11 cellular contexts compared by ENCODE assay signal in the genomic region with DNA sequence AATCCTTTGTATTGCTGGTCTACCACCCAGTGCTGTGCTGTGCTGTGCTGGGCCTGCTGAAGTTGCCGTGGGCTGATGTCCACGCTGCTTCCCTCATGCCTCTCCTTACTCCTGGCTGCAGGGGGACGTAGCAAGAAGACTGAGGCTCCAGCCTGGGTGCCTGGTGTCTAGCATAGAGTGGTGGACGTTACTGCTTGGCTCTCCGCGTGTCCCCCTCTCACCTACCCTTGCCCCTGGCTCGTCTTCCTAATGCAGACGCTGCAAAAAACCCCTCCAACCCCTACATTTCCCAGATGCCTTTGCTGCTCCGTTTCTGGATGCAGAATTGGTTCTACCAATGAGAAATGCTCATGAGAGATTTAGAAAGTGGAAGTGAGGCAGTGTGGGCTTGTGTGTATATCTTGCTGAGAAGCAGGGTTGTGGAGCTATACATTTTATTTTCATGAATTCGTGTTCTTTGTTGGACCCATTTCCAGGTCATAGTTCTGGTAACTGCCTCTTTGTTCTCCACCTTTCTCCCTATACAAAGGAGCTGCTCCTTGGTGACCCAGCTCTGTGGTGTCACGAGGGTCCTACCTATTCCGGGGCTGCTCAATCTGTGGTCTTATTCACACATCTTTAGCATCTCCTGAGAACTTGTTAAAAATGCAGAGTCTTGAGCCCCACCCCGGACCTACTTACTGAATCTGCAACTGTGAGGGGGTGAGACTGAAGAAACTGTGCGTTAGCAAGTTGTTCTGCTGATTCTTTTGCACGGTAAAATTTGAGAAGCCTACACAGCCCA. TPM values are rescaled to one million over a fixed set of nuclear protein-coding genes. Genes with fewer than 3 reads are reported as not detected.
DNase-seq lines count a peak whose midpoint lies in the region; ATAC-seq and TF ChIP-seq lines count a peak whose summit lies in the region.
"Had no signal": no experiment of that assay in that cellular context is flagged by ENCODE, and none has a peak within 500 bp of the region (broad histone marks: within the 10 kb centered on the region; RNA-seq: fewer than 3 reads in every experiment).

No MANE protein-coding gene starts in this region.

- H3K4me1 ChIP-seq in DOHH2 (ENCODE audit: control insufficient read depth, low read length) (peaks cover 14% of the 10 kb centered on the region), heart right ventricle (no peaks in the 10 kb centered on the region), upper lobe of left lung (no peaks in the 10 kb centered on the region)
- H3K4me1 ChIP-seq in effector memory CD4-positive, alpha-beta T cell (ENCODE audit: control insufficient read depth, insufficient read depth, low read length, poor library complexity, severe bottlenecking) = no peaks in the 10 kb centered on the region

- peak overlapping the region; percentile 62 for H3K4me3 ChIP-seq in DOHH2 (ENCODE audit: low read length)
- H3K4me3 ChIP-seq in effector memory CD4-positive, alpha-beta T cell (ENCODE audit: insufficient read depth, low read depth, low read length, poor library complexity, severe bottlenecking) = peak overlapping the region; percentile 31
- H3K4me3 ChIP-seq in heart right ventricle = peak overlapping the region in 1 of 10 donors; percentile 16
- peak overlapping the region in 1 of 4 donors; percentile 9 for H3K4me3 ChIP-seq in upper lobe of left lung
- H3K4me3 ChIP-seq: cardiac muscle cell had no signal

- intact Hi-C loops in heart right ventricle (cut with DNase I) = no loop called here

- H4K20me1 ChIP-seq in DOHH2 (ENCODE audit: control insufficient read depth, insufficient read depth, low read depth, low read length) = no peaks in the 10 kb centered on the region

- H3K9me2 ChIP-seq in DOHH2 (replicated peaks; ENCODE audit: control insufficient read depth, low read length) = no peaks in the 10 kb centered on the region

- TF ChIP-seq CTCF in DOHH2 (IDR thresholded peaks at IDR 0.05; ENCODE audit: low read depth, low read length, poor library complexity, severe bottlenecking) = no peak
- no peak for TF ChIP-seq CTCF in heart right ventricle (IDR thresholded peaks at IDR 0.05)
- no peak for TF ChIP-seq CTCF in upper lobe of left lung (IDR thresholded peaks at IDR 0.05)

- DNase-seq in NOMO-1 treated with dmso at 0.1 percent for 144 hours (lab: John Stamatoyannopoulos, UW; ENCODE audit: unreplicated experiment) (peak; percentile 42), heart right ventricle (no peak), upper lobe of left lung (no peak), AG08396 (ENCODE audit: low spot score) (no peak)
- no peak for DNase-seq in effector memory CD4-positive, alpha-beta T cell
- DNase-seq: NCI-H446 treated with DMSO at 0.1 percent for 48 hours had no signal

- no peaks in the 10 kb centered on the region for H3K9me3 ChIP-seq in DOHH2 (ENCODE audit: control insufficient read depth, insufficient read depth, low read length)
- no peaks in the 10 kb centered on the region for H3K9me3 ChIP-seq in effector memory CD4-positive, alpha-beta T cell (ENCODE audit: control insufficient read depth, low read length)
- H3K9me3 ChIP-seq in heart right ventricle = peaks cover 0 to 16% (median 4%) of the 10 kb centered on the region in 11 donors
- H3K9me3 ChIP-seq in upper lobe of left lung = peaks cover 0 to 10% (median 3%) of the 10 kb centered on the region in 4 donors

- H3K27me3 ChIP-seq in DOHH2 (ENCODE audit: control insufficient read depth, low read length) = no peaks in the 10 kb centered on the region
- H3K27me3 ChIP-seq in effector memory CD4-positive, alpha-beta T cell (replicated peaks; ENCODE audit: control insufficient read depth, insufficient read depth, low read length, poor library complexity, severe bottlenecking) = no peaks in the 10 kb centered on the region
- H3K27me3 ChIP-seq in heart right ventricle = peaks cover 0 to 13% (median 3%) of the 10 kb centered on the region in 7 donors
- no peaks in the 10 kb centered on the region for H3K27me3 ChIP-seq in upper lobe of left lung
- H3K27me3 ChIP-seq: cardiac muscle cell had no signal

- no peaks in the 10 kb centered on the region for H3K79me2 ChIP-seq in DOHH2 (ENCODE audit: control insufficient read depth, low read length)

- TF ChIP-seq POLR2A in GM19099 (IDR thresholded peaks at IDR 0.05; ENCODE audit: extremely low read depth, insufficient read length, low read depth) (peak; percentile 67), upper lobe of left lung (IDR thresholded peaks at IDR 0.05) (no peak)

- H3K36me3 ChIP-seq in DOHH2 (ENCODE audit: control insufficient read depth, low read length) (no peaks in the 10 kb centered on the region), heart right ventricle (no peaks in the 10 kb centered on the region), upper lobe of left lung (no peaks in the 10 kb centered on the region)
- H3K36me3 ChIP-seq in effector memory CD4-positive, alpha-beta T cell (ENCODE audit: control insufficient read depth, insufficient read depth, low read length) = no peaks in the 10 kb centered on the region
- H3K36me3 ChIP-seq: cardiac muscle cell had no signal

- no peaks in the 10 kb centered on the region for H3F3A ChIP-seq in DOHH2 (ENCODE audit: control insufficient read depth, insufficient read depth)

- TF ChIP-seq EP300 in upper lobe of left lung (IDR thresholded peaks at IDR 0.05) = no peak

- no peak for ATAC-seq in GM21619 (IDR thresholded peaks at IDR 0.05; ENCODE audit: unreplicated experiment)
- no peak for ATAC-seq in heart right ventricle
- no peak for ATAC-seq in upper lobe of left lung (ENCODE audit: low FRiP score in 2 of 2)
- ATAC-seq: WTC11 had no signal

- H3K27ac ChIP-seq in DOHH2 (ENCODE audit: low read depth, low read length) = no peak overlapping the region
- H3K27ac ChIP-seq in effector memory CD4-positive, alpha-beta T cell (ENCODE audit: insufficient read depth, low read length, poor library complexity, severe bottlenecking) = no peak overlapping the region
- no peak overlapping the region for H3K27ac ChIP-seq in heart right ventricle
- H3K27ac ChIP-seq in upper lobe of left lung = no peak overlapping the region
- H3K27ac ChIP-seq: cardiac muscle cell had no signal

- WGBS in heart right ventricle, 2 donors = 41 to 44% methylated on average over 15 of the region's 15 CpGs
- 49% methylated on average over 13 to 14 of the region's 15 CpGs for WGBS in upper lobe of left lung, 2 donors

- peak overlapping the region; percentile 70 for H3K4me2 ChIP-seq in DOHH2 (ENCODE audit: low read length)

RNA-seq across cellular contexts. Expression of a gene that starts 7.9 kb away (rescaled TPM):
- total RNA-seq in heart right ventricle (1 to 10 TPM in 3 of 10 donors, under 1 TPM in 7; 0.09 to 4.0 (median 0.69) TPM), upper lobe of left lung (10 to 100 TPM in 5 of 6 donors, 1 to 10 TPM in 1; 5.8 to 31.4 (median 12.6) TPM)
- polyA plus RNA-seq in heart right ventricle = 1 to 10 TPM in 1 of 2 donors, under 1 TPM in 1; 0.43 to 1.1 TPM

RNA-seq across cellular contexts. Expression of a gene that starts 12.6 kb away (rescaled TPM):
- total RNA-seq in heart right ventricle = 1 to 10 TPM in 4 of 10 donors, under 1 TPM in 6; 0.19 to 6.6 (median 0.81) TPM
- polyA plus RNA-seq in heart right ventricle = 1 to 10 TPM in 1 of 2 donors, under 1 TPM in 1; 0.46 to 2.9 TPM
- total RNA-seq in upper lobe of left lung = 1 to 10 TPM in 2 of 6 donors, under 1 TPM in 3, not detected in 1; 0.54 to 1.5 (median 0.76) TPM

RNA-seq across cellular contexts. Expression of a gene that starts 25.4 kb away (rescaled TPM):
- total RNA-seq in heart right ventricle (not detected), upper lobe of left lung (100 to 1,000 TPM in 1 of 6 donors, 10 to 100 TPM in 5; 51.1 to 120 (median 74.1) TPM)
- polyA plus RNA-seq in heart right ventricle = under 1 TPM in 1 of 2 donors, not detected in 1; 0.28 TPM

RNA-seq across cellular contexts. Expression of a gene that starts 29.9 kb away (rescaled TPM):
- total RNA-seq in heart right ventricle (100 to 1,000 TPM in 5 of 10 donors, 10 to 100 TPM in 5; 72.2 to 126 (median 95.4) TPM), upper lobe of left lung (100 to 1,000 TPM in 1 of 6 donors, 10 to 100 TPM in 5; 29.3 to 133 (median 64.5) TPM)
- 100 to 1,000 TPM in 1 of 2 donors, 10 to 100 TPM in 1; 53.4 to 104 TPM for polyA plus RNA-seq in heart right ventricle

RNA-seq across cellular contexts. Expression of a gene that starts 41.4 kb away (rescaled TPM):
- total RNA-seq in heart right ventricle = under 1 TPM in 7 of 10 donors, not detected in 3; 0.13 to 0.88 (median 0.22) TPM
- polyA plus RNA-seq in heart right ventricle = under 1 TPM; 0.14 to 0.15 TPM
- 10 to 100 TPM in 2 of 6 donors, 1 to 10 TPM in 4; 6.3 to 11.6 (median 8.4) TPM for total RNA-seq in upper lobe of left lung

Comparison
In these comparisons a context has a peak if more than half of its experiments do, and no peak if none do; other contexts are left out.
1. RNA of a gene that starts 25.4 kb away (total RNA-seq): 51.1 to 120 TPM in upper lobe of left lung; not detected in heart right ventricle; every median in the first group is over 10 times any median in the second.